ENCODE assay signal across 1 cellular context in the genomic region with DNA sequence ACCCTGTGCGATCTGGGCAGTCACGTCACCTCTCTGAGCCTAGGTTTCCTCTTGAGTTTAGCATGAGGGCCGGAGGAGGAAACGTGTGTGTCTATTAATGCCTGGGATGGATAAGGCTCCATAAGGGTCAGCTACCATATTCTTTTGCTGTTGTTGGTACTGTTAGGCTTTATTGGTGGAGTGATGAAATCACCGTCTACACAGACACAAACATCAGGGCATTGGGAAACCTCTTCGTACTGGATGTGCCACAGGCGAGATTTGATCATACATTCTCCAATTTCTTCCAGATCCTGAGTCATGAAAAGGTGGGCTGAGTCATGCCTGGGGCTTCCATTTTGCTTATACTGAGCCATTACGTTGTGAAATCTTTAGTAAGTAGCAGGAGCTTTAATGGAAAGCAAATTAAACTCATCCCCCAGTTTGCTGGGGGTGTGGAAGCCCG.
TF ChIP-seq lines count a peak whose summit lies in the region.

No MANE protein-coding gene starts in this region.

TF ChIP-seq in IMR-90, 13 proteins besides CTCF, POLR2A, EP300 and RAD21 (continued from another document):
- TF ChIP-seq NFE2L2 (IDR thresholded peaks at IDR 0.05; ENCODE audit: low read depth, low read length): peak; percentile 94
- TF ChIP-seq RCOR1 (IDR thresholded peaks at IDR 0.05; ENCODE audit: insufficient replicate concordance, low read length): peak; percentile 15
- peak; percentile 98 for TF ChIP-seq FOS (IDR thresholded peaks at IDR 0.05; ENCODE audit: low read depth, low read length)
- peak; percentile 39 for TF ChIP-seq BHLHE40 (IDR thresholded peaks at IDR 0.05; ENCODE audit: low read depth, low read length)
- TF ChIP-seq CHD1 (IDR thresholded peaks at IDR 0.05; ENCODE audit: low read depth, low read length): no peak
- peak; percentile 85 for TF ChIP-seq MAFK (IDR thresholded peaks at IDR 0.05; ENCODE audit: low read depth, low read length)
